ENCODE assay signal across 8 cellular contexts in the genomic region with DNA sequence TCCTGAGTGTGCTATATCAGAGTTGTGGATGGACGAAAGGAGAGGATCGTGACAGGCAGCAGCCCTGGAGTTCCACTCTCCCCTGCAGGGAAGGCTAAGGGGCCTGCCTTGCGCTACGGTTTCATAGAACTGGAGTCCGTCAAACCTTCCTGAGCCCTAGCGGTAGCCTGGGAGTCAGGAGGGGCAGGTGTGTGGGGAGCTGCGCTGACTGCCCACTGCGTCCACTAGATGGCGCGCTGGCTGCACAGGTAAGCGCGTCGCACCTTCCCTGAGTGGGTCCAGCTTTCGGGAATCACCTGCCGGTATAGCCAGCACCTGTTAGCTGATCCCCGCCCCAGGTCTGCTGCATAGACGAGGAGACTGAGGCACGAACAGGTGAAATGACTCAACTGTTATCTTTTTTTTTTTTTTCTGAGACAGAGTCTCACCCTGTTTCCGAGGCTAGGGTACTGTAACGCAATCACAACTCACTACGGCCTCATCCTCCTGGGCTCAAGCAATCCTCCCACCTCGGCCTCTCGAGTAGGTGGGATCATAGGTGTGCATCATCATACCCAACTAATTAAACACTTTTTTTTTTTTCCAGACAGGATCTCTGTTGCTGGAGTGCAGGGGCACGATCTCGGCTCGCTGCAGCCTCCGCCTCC. TPM values are rescaled to one million over a fixed set of nuclear protein-coding genes. Genes with fewer than 3 reads are reported as not detected.
DNase-seq lines count a peak whose midpoint lies in the region; ATAC-seq and TF ChIP-seq lines count a peak whose summit lies in the region.

No MANE protein-coding gene starts in this region.

- no peaks in the 10 kb centered on the region for H3K27me3 ChIP-seq in Loucy (ENCODE audit: insufficient read depth, low read length, poor library complexity, severe bottlenecking)

- POLR2A ChIA-PET in activated naive CD8-positive, alpha-beta T cell treated with anti-CD3 and anti-CD28 coated beads, Interleukin-2, amount 10 ng/mL, durations not matched to agents 7 days and 5 days (lab: Charles Lee) = no interaction called here

- DNase-seq in SK-MEL-5 (ENCODE audit: low read depth, low spot score) (peak; percentile 72), hepatic stellate cell (ENCODE audit: low spot score) (peak; percentile 24)
- DNase-seq in activated naive CD8-positive, alpha-beta T cell treated with anti-CD3 and anti-CD28 coated beads, Interleukin-2, amount 10 ng/mL, durations not matched to agents 7 days and 5 days = peak; percentile 73
- peak; percentile 48 to 54 for DNase-seq in stimulated activated CD4-positive, alpha-beta T cell treated with anti-CD3 and anti-CD28 coated beads, Interleukin-1b, Interleukin-23, amount 100 ng/mL, for 4 hours (ENCODE audit: low read depth in 2 of 2)

- TF ChIP-seq CTCF in GM12872 (IDR thresholded peaks at IDR 0.05; ENCODE audit: insufficient read depth, low read depth, low read length) = peak; percentile 97
- TF ChIP-seq CTCF in Loucy (conservative IDR thresholded peaks at IDR 0.05; ENCODE audit: low read length) = peak; percentile 89

- H3K79me2 ChIP-seq in Loucy (ENCODE audit: insufficient read depth, low read length) = no peaks in the 10 kb centered on the region

- in situ Hi-C loops in SK-MEL-5 (cut with HindIII; ENCODE audit: low pct_unique_long_range_greater_than_20kb, low sequenced_read_pairs) = no loop called here

- H3K4me3 ChIP-seq in Loucy (ENCODE audit: low read length, poor library complexity, severe bottlenecking) = no peak overlapping the region

- no peak overlapping the region for H3K9ac ChIP-seq in Loucy (ENCODE audit: low read depth, low read length, poor library complexity, severe bottlenecking)

- H3K4me1 ChIP-seq in Loucy (ENCODE audit: insufficient read depth, low read length, poor library complexity, severe bottlenecking) = no peaks in the 10 kb centered on the region

- H2AFZ ChIP-seq in Loucy (ENCODE audit: low read length) = no peak overlapping the region

- no peaks in the 10 kb centered on the region for H4K20me1 ChIP-seq in Loucy (ENCODE audit: insufficient read depth, low read length, poor library complexity, severe bottlenecking)

- H3K9me2 ChIP-seq in Loucy (replicated peaks; ENCODE audit: low read depth, low read length) = no peaks in the 10 kb centered on the region

- H3K4me1 Mint-ChIP-seq in activated naive CD8-positive, alpha-beta T cell treated with anti-CD3 and anti-CD28 coated beads, Interleukin-2, amount 10 ng/mL, durations not matched to agents 7 days and 5 days = peaks cover 2% of the 10 kb centered on the region

- H3K36me3 ChIP-seq in Loucy (ENCODE audit: insufficient read depth, low read length) = no peaks in the 10 kb centered on the region

- ATAC-seq in activated naive CD8-positive, alpha-beta T cell treated with anti-CD3 and anti-CD28 coated beads, Interleukin-2, amount 10 ng/mL, durations not matched to agents 7 days and 5 days (ENCODE audit: low read depth) = peak; percentile 85
- ATAC-seq in HG03095 (IDR thresholded peaks at IDR 0.05; ENCODE audit: unreplicated experiment) = no peak
- no peak for ATAC-seq in HG02763 (IDR thresholded peaks at IDR 0.05; ENCODE audit: unreplicated experiment)

- no peaks in the 10 kb centered on the region for H3K36me3 Mint-ChIP-seq in activated naive CD8-positive, alpha-beta T cell treated with anti-CD3 and anti-CD28 coated beads, Interleukin-2, amount 10 ng/mL, durations not matched to agents 7 days and 5 days

- no peak overlapping the region for H3K4me3 Mint-ChIP-seq in activated naive CD8-positive, alpha-beta T cell treated with anti-CD3 and anti-CD28 coated beads, Interleukin-2, amount 10 ng/mL, durations not matched to agents 7 days and 5 days

- H3K27ac Mint-ChIP-seq in activated naive CD8-positive, alpha-beta T cell treated with anti-CD3 and anti-CD28 coated beads, Interleukin-2, amount 10 ng/mL, durations not matched to agents 7 days and 5 days = no peak overlapping the region

- peaks cover 4% of the 10 kb centered on the region for H3K27me3 Mint-ChIP-seq in activated naive CD8-positive, alpha-beta T cell treated with anti-CD3 and anti-CD28 coated beads, Interleukin-2, amount 10 ng/mL, durations not matched to agents 7 days and 5 days

- H3K9me3 ChIP-seq in Loucy (ENCODE audit: insufficient read depth, low read depth, low read length) = no peaks in the 10 kb centered on the region

- no peaks in the 10 kb centered on the region for H3F3A ChIP-seq in Loucy (ENCODE audit: low read depth)

- no peak overlapping the region for H3K4me2 ChIP-seq in Loucy (ENCODE audit: low read depth, low read length, poor library complexity, severe bottlenecking)

- no peaks in the 10 kb centered on the region for H3K9me3 Mint-ChIP-seq in activated naive CD8-positive, alpha-beta T cell treated with anti-CD3 and anti-CD28 coated beads, Interleukin-2, amount 10 ng/mL, durations not matched to agents 7 days and 5 days

RNA-seq across cellular contexts. Expression of a gene that starts 20.2 kb away (rescaled TPM):
- total RNA-seq in SK-MEL-5 (2014; rRNA removed; shearing (Covaris generic)) = 18.1 and 20.4 TPM in 2 replicates
- 21.4 and 31.2 TPM in 2 replicates for polyA plus RNA-seq in SK-MEL-5 (2015; cell fraction: cytosol; rRNA removed)
- polyA plus RNA-seq in SK-MEL-5 (2015; cell fraction: nucleus; rRNA removed) = 23.3 and 27.8 TPM in 2 replicates
- total RNA-seq in activated naive CD8-positive, alpha-beta T cell treated with anti-CD3 and anti-CD28 coated beads, Interleukin-2, amount 10 ng/mL, durations not matched to agents 7 days and 5 days = 1 to 10 TPM; 1.4 to 2.2 TPM
